Comparison of ENCODE assay signal across 18 cellular contexts in the genomic region with DNA sequence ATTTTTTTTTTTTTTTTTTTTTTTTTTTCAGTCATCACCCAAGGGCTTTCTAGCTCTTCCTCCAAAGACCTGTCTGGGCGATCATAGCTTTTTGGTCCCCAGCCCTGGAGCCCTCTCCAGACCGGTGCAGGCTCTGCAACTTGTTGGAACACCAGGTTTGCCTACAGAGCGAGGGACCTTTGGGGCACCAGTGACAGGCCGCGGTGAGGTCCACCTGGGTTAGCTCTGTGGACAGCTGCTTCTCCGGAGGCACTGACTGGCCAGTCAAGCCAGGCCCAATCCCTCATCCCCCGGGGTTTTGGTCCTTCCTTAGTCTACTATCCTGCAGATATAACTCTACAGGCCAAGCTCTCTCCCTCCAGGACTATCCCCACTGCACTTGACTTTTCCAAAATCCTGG.
"Had no signal": no experiment of that assay in that cellular context is flagged by ENCODE, and none has a peak within 500 bp of the region (broad histone marks: within the 10 kb centered on the region; RNA-seq: fewer than 3 reads in every experiment).

No MANE protein-coding gene starts in this region.

- DNase-seq: KBM-7, NCI-H1105 treated with DMSO at 0.1 percent for 48 hours, NCI-H1417 treated with DMSO at 0.1 percent for 48 hours, NCI-H146, NCI-H1694 treated with DMSO at 0.1 percent for 48 hours, NCI-H1930, NCI-H2081, NCI-H2107, NCI-H2227 treated with DMSO at 0.1 percent for 48 hours, NCI-H524, NCI-H526 treated with DMSO at 0.1 percent for 48 hours, NCI-H748 treated with DMSO at 0.1 percent for 48 hours, PC-9, SHP77 treated with DMSO at 0.1 percent for 48 hours, SJCRH30 had no signal

- H3K4me3 ChIP-seq: PC-9, Peyer's patch, SJCRH30 had no signal

- H3K9me3 ChIP-seq: Peyer's patch, SJCRH30 had no signal

- H3K27ac ChIP-seq: PC-9, SJCRH30 had no signal

- ATAC-seq: Right ventricle myocardium inferior, SK-N-SH treated with all-trans-retinoic acid at 6 μM for 48 hours had no signal

- H3K36me3 ChIP-seq: Peyer's patch, SJCRH30 had no signal

- H3K4me2 ChIP-seq: PC-9 had no signal
